17 cellular contexts compared by ENCODE assay signal in genomic region chr20:47735412-47736400, GRCh38. TPM values are rescaled to one million over a fixed set of nuclear protein-coding genes. Genes with fewer than 3 reads are reported as not detected.
DNase-seq lines count a peak whose midpoint lies in the region; ATAC-seq and TF ChIP-seq lines count a peak whose summit lies in the region.
"Had no signal": no experiment of that assay in that cellular context is flagged by ENCODE, and none has a peak within 500 bp of the region (broad histone marks: within the 10 kb centered on the region; RNA-seq: fewer than 3 reads in every experiment).

No MANE protein-coding gene starts in this region.

- in situ Hi-C loops in KBM-7 (cut with MboI; ENCODE audit: low pct_unique_long_range_greater_than_20kb, low sequenced_read_pairs) (no loop called here), HAP-1 (cut with MboI; ENCODE audit: low sequenced_read_pairs) (no loop called here)

- H3K9me3 ChIP-seq in psoas muscle: no peaks in the 10 kb centered on the region
- H3K9me3 ChIP-seq in HAP-1: no peaks in the 10 kb centered on the region

- no peak overlapping the region for H3K27ac ChIP-seq in psoas muscle

- ATAC-seq in left cardiac atrium: peak; percentile 38 to 94
- ATAC-seq in psoas muscle: no peak
- ATAC-seq: T-cell had no signal

- H3K27me3 ChIP-seq in psoas muscle (ENCODE audit: insufficient read depth in 3 of 3, low read length in 2 of 3): peaks cover 0 to 2% (median 0%) of the 10 kb centered on the region in 3 donors
- H3K27me3 ChIP-seq in HAP-1 (ENCODE audit: low read depth): no peaks in the 10 kb centered on the region

- TF ChIP-seq CTCF in psoas muscle (IDR thresholded peaks at IDR 0.05): no peak

- no peaks in the 10 kb centered on the region for H3K4me1 ChIP-seq in psoas muscle
- no peaks in the 10 kb centered on the region for H3K4me1 ChIP-seq in HAP-1

- DNase-seq in KBM-7: peak; percentile 68
- peak; percentile 93 for DNase-seq in SKM-1 treated with dmso at 0.1 percent for 144 hours (lab: John Stamatoyannopoulos, UW; ENCODE audit: unreplicated experiment)
- peak; percentile 50 for DNase-seq in left cardiac atrium
- peak; percentile 36 to 64 for DNase-seq in psoas muscle
- no peak for DNase-seq in activated effector memory CD4-positive, alpha-beta T cell treated with anti-CD3 and anti-CD28 coated beads, Interleukin-2, amount 50 U/mL, for 16 hours
- no peak for DNase-seq in GM19240 (ENCODE audit: insufficient read length, low spot score)
- no peak for DNase-seq in kidney tubule cell (ENCODE audit: low spot score)
- no peak for DNase-seq in HAP-1 (ENCODE audit: low spot score in 2 of 2)
- DNase-seq: activated CD4-positive, alpha-beta memory T cell treated with anti-CD3 and anti-CD28 coated beads for 36 hours; activated naive CD4-positive, alpha-beta T cell treated with anti-CD3 and anti-CD28 coated beads for 36 hours; CD4-positive, alpha-beta memory T cell; cerebellar nuclear complex; H7; IMR-90; NCI-H2029; NK-92 treated with Interleukin-12 subunit alpha and Interleukin-12 subunit beta, amount 100 ng/mL, for 24 hours had no signal

- intact Hi-C loops in left cardiac atrium (cut with DNase I) (no loop called here), psoas muscle (cut with DNase I) (no loop called here)

- H3K4me3 ChIP-seq in psoas muscle (no peak overlapping the region), HAP-1 (no peak overlapping the region)

- WGBS in psoas muscle, 3 donors: 78 to 82% (median 79%) methylated on average over 17 of the region's 17 CpGs

- H3K36me3 ChIP-seq in psoas muscle (ENCODE audit: insufficient read depth in 1 of 2, low read depth in 1 of 2): peaks cover 3% of the 10 kb centered on the region in 2 donors
- H3K36me3 ChIP-seq in HAP-1 (replicated peaks): no peaks in the 10 kb centered on the region

RNA-seq across cellular contexts. Expression of gene SULF2, which starts 49.6 kb away (rescaled TPM):
- 10 to 100 TPM; 37.2 to 55.1 TPM for total RNA-seq in left cardiac atrium
- total RNA-seq in psoas muscle: 10 to 100 TPM; 11.6 to 23.3 (median 17.6) TPM
- polyA plus RNA-seq in psoas muscle: 10 to 100 TPM in 1 of 3 donors, 1 to 10 TPM in 2; 5.3 to 10.5 (median 8.8) TPM

Comparison
In these comparisons a context has a peak if more than half of its experiments do, and no peak if none do; other contexts are left out.
1. DNase-seq: peak in KBM-7 (single experiment), SKM-1 treated with dmso at 0.1 percent for 144 hours (single experiment), left cardiac atrium (single experiment) and psoas muscle (2 of 2); none in activated effector memory CD4-positive, alpha-beta T cell treated with anti-CD3 and anti-CD28 coated beads, Interleukin-2, amount 50 U/mL, for 16 hours (single experiment), GM19240 (single experiment), kidney tubule cell (single experiment) and HAP-1 (0 of 2).
2. ATAC-seq: peak in left cardiac atrium (2 of 2); none in psoas muscle (0 of 4).